In the genomic region with DNA sequence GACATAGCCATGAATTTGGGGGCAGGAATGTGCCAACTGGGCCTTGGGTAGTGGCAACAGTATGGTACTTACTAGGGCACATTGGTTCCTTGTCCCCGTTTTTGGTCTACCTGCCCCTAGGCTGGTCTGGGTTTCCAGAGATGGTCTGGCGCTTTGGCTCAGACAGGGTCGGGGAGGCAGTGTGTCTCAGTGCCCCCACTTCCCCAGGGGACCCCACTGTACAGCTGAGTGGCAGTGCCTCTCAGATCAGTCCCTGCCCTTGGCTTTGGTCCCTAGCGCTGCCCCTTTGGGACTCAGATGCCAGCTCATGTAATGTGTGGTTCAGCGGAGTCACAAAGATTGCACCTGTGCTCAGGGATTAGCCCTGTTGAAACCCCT, we compare ENCODE assay signal across 10 cellular contexts. TPM values are rescaled to one million over a fixed set of nuclear protein-coding genes. Genes with fewer than 3 reads are reported as not detected.
DNase-seq lines count a peak whose midpoint lies in the region; ATAC-seq and TF ChIP-seq lines count a peak whose summit lies in the region.
"Had no signal": no experiment of that assay in that cellular context is flagged by ENCODE, and none has a peak within 500 bp of the region (broad histone marks: within the 10 kb centered on the region; RNA-seq: fewer than 3 reads in every experiment).

No MANE protein-coding gene starts in this region.

- no peaks in the 10 kb centered on the region for H3K27me3 ChIP-seq in esophagus muscularis mucosa
- peaks cover 0 to 2% (median 0%) of the 10 kb centered on the region in 5 donors for H3K27me3 ChIP-seq in subcutaneous abdominal adipose tissue (ENCODE audit: control insufficient read depth in 5 of 5, insufficient read depth in 4 of 5, low read length in 5 of 5)
- H3K27me3 ChIP-seq: body of pancreas had no signal

- CTCF ChIA-PET in activated naive CD4-positive, alpha-beta T cell treated with anti-CD3 and anti-CD28 coated beads for 36 hours (lab: Charles Lee), result no interaction called here

- no peak overlapping the region for H3K4me3 Mint-ChIP-seq in activated naive CD4-positive, alpha-beta T cell treated with anti-CD3 and anti-CD28 coated beads for 36 hours

- peak overlapping the region; percentile 96 to 99 (median 98) for H3K27ac ChIP-seq in esophagus muscularis mucosa (replicated peaks in 1 of 4)
- peak overlapping the region; percentile 40 for H3K27ac ChIP-seq in subcutaneous abdominal adipose tissue (ENCODE audit: low read depth, low read length)
- H3K27ac ChIP-seq: body of pancreas, parathyroid adenoma had no signal

- H3K9ac ChIP-seq in subcutaneous abdominal adipose tissue (ENCODE audit: low read length in 5 of 5), result peak overlapping the region in 2 of 5 donors; percentile 33 to 38
- H3K9ac ChIP-seq: parathyroid adenoma had no signal

- peaks cover 38% of the 10 kb centered on the region for H3K4me1 Mint-ChIP-seq in activated naive CD4-positive, alpha-beta T cell treated with anti-CD3 and anti-CD28 coated beads for 36 hours (ENCODE audit: low read depth)

- H3K27me3 Mint-ChIP-seq in activated naive CD4-positive, alpha-beta T cell treated with anti-CD3 and anti-CD28 coated beads for 36 hours (ENCODE audit: low read depth), result no peaks in the 10 kb centered on the region

- no peak for TF ChIP-seq CTCF in esophagus muscularis mucosa (IDR thresholded peaks at IDR 0.05)

- no peak overlapping the region for H3K4me3 ChIP-seq in esophagus muscularis mucosa
- peak overlapping the region in 1 of 5 donors; percentile 51 for H3K4me3 ChIP-seq in subcutaneous abdominal adipose tissue (ENCODE audit: low read depth in 1 of 5, low read length in 5 of 5)
- H3K4me3 ChIP-seq: body of pancreas had no signal

- ATAC-seq in activated naive CD4-positive, alpha-beta T cell treated with anti-CD3 and anti-CD28 coated beads, Interleukin-2, amount 50 U/mL, for 72 hours, result no peak
- no peak for ATAC-seq in HG03175 (IDR thresholded peaks at IDR 0.05; ENCODE audit: unreplicated experiment)
- ATAC-seq: body of pancreas; CD8-positive, alpha-beta T cell had no signal

- no peaks in the 10 kb centered on the region for H3K9me3 Mint-ChIP-seq in activated naive CD4-positive, alpha-beta T cell treated with anti-CD3 and anti-CD28 coated beads, Interleukin-2, amount 50 U/mL, for 72 hours
- no peaks in the 10 kb centered on the region for H3K9me3 Mint-ChIP-seq in activated naive CD4-positive, alpha-beta T cell treated with anti-CD3 and anti-CD28 coated beads for 36 hours
- H3K9me3 Mint-ChIP-seq: CD8-positive, alpha-beta T cell had no signal

- peaks cover 45 to 50% of the 10 kb centered on the region in 2 donors for H3K36me3 Mint-ChIP-seq in activated naive CD4-positive, alpha-beta T cell treated with anti-CD3 and anti-CD28 coated beads, Interleukin-2, amount 50 U/mL, for 72 hours
- peaks cover 35% of the 10 kb centered on the region for H3K36me3 Mint-ChIP-seq in activated naive CD4-positive, alpha-beta T cell treated with anti-CD3 and anti-CD28 coated beads for 36 hours (ENCODE audit: low read depth)

- intact Hi-C loops in activated naive CD4-positive, alpha-beta T cell treated with anti-CD3 and anti-CD28 coated beads for 36 hours (cut with micrococcal nuclease), result no loop called here
- intact Hi-C loops in esophagus muscularis mucosa (cut with DNase I), result no loop called here

- peak in 1 of 2 donors; percentile 1 for DNase-seq in activated naive CD4-positive, alpha-beta T cell treated with anti-CD3 and anti-CD28 coated beads, Interleukin-2, amount 50 U/mL, for 72 hours (ENCODE audit: low spot score in 2 of 2)
- DNase-seq in activated naive CD4-positive, alpha-beta T cell treated with anti-CD3 and anti-CD28 coated beads for 36 hours, result no peak
- DNase-seq in esophagus muscularis mucosa (ENCODE audit: extremely low spot score), result no peak
- no peak for DNase-seq in HCEC 1CT
- DNase-seq: hypothalamus had no signal

- TF ChIP-seq EP300 in esophagus muscularis mucosa (IDR thresholded peaks at IDR 0.05), result no peak

- peak overlapping the region; percentile 82 to 99 for H3K27ac Mint-ChIP-seq in activated naive CD4-positive, alpha-beta T cell treated with anti-CD3 and anti-CD28 coated beads, Interleukin-2, amount 50 U/mL, for 72 hours
- H3K27ac Mint-ChIP-seq in activated naive CD4-positive, alpha-beta T cell treated with anti-CD3 and anti-CD28 coated beads for 36 hours, result no peak overlapping the region

- WGBS in esophagus muscularis mucosa, result 94% methylated on average over 5 of the region's 5 CpGs

- H3K36me3 ChIP-seq in esophagus muscularis mucosa (peaks cover 49 to 68% (median 65%) of the 10 kb centered on the region in 4 donors), subcutaneous abdominal adipose tissue (ENCODE audit: control insufficient read depth in 5 of 5, insufficient read depth in 5 of 5, low read length in 5 of 5) (peaks cover 0 to 63% (median 60%) of the 10 kb centered on the region in 5 donors)

- TF ChIP-seq POLR2A in esophagus muscularis mucosa (IDR thresholded peaks at IDR 0.05; ENCODE audit: low read depth), result no peak

- H3K4me1 ChIP-seq in esophagus muscularis mucosa (peaks cover 31 to 52% (median 35%) of the 10 kb centered on the region in 4 donors), subcutaneous abdominal adipose tissue (ENCODE audit: control insufficient read depth in 5 of 5, insufficient read depth in 5 of 5, low read length in 5 of 5) (peaks cover 22 to 49% (median 38%) of the 10 kb centered on the region in 5 donors)

- H3K9me3 ChIP-seq in esophagus muscularis mucosa, result no peaks in the 10 kb centered on the region
- no peaks in the 10 kb centered on the region for H3K9me3 ChIP-seq in subcutaneous abdominal adipose tissue (ENCODE audit: control insufficient read depth in 5 of 5, low read length in 5 of 5)
- H3K9me3 ChIP-seq: body of pancreas had no signal

RNA-seq across cellular contexts. Expression of a gene that starts 3.3 kb away (rescaled TPM):
- total RNA-seq in activated naive CD4-positive, alpha-beta T cell treated with anti-CD3 and anti-CD28 coated beads, Interleukin-2, amount 50 U/mL, for 72 hours, result 100 to 1,000 TPM; 110 to 179 TPM
- 10 to 100 TPM; 74.9 to 85.0 TPM for total RNA-seq in activated naive CD4-positive, alpha-beta T cell treated with anti-CD3 and anti-CD28 coated beads for 36 hours
- 100 to 1,000 TPM in 3 of 4 donors, 10 to 100 TPM in 1; 76.8 to 137 (median 123) TPM for total RNA-seq in esophagus muscularis mucosa

RNA-seq across cellular contexts. Expression of a gene that starts 3.6 kb away (rescaled TPM):
- total RNA-seq in activated naive CD4-positive, alpha-beta T cell treated with anti-CD3 and anti-CD28 coated beads, Interleukin-2, amount 50 U/mL, for 72 hours, result 10 to 100 TPM; 53.3 to 81.6 TPM
- total RNA-seq in activated naive CD4-positive, alpha-beta T cell treated with anti-CD3 and anti-CD28 coated beads for 36 hours, result 10 to 100 TPM; 50.4 to 51.6 TPM
- total RNA-seq in esophagus muscularis mucosa, result 10 to 100 TPM; 16.2 to 32.9 (median 30.5) TPM

RNA-seq across cellular contexts. Expression of a gene that starts 17.9 kb away (rescaled TPM):
- total RNA-seq in activated naive CD4-positive, alpha-beta T cell treated with anti-CD3 and anti-CD28 coated beads, Interleukin-2, amount 50 U/mL, for 72 hours, result under 1 TPM in 1 of 2 donors, not detected in 1; 0.64 TPM
- total RNA-seq in activated naive CD4-positive, alpha-beta T cell treated with anti-CD3 and anti-CD28 coated beads for 36 hours, result not detected
- not detected for total RNA-seq in esophagus muscularis mucosa
- total RNA-seq: body of pancreas; CD8-positive, alpha-beta T cell had no signal

RNA-seq across cellular contexts. Expression of a gene that starts 25.4 kb away (rescaled TPM):
- total RNA-seq in activated naive CD4-positive, alpha-beta T cell treated with anti-CD3 and anti-CD28 coated beads, Interleukin-2, amount 50 U/mL, for 72 hours, result 10 to 100 TPM; 11.7 to 38.7 TPM
- total RNA-seq in activated naive CD4-positive, alpha-beta T cell treated with anti-CD3 and anti-CD28 coated beads for 36 hours, result 10 to 100 TPM; 16.1 to 20.1 TPM
- 10 to 100 TPM in 3 of 4 donors, 1 to 10 TPM in 1; 7.9 to 20.1 (median 14.0) TPM for total RNA-seq in esophagus muscularis mucosa

RNA-seq across cellular contexts. Expression of a gene that starts 26.0 kb away (rescaled TPM):
- total RNA-seq in activated naive CD4-positive, alpha-beta T cell treated with anti-CD3 and anti-CD28 coated beads, Interleukin-2, amount 50 U/mL, for 72 hours, result 100 to 1,000 TPM; 196 to 273 TPM
- total RNA-seq in activated naive CD4-positive, alpha-beta T cell treated with anti-CD3 and anti-CD28 coated beads for 36 hours, result 100 to 1,000 TPM; 206 to 210 TPM
- total RNA-seq in esophagus muscularis mucosa, result 100 to 1,000 TPM in 1 of 4 donors, 10 to 100 TPM in 3; 86.4 to 124 (median 94.1) TPM
